Comparison of ENCODE assay signal across 8 cellular contexts in genomic region chr4:102826890-102827673, GRCh38.
DNase-seq lines count a peak whose midpoint lies in the region; ATAC-seq and TF ChIP-seq lines count a peak whose summit lies in the region.

Gene UBE2D3 (minus strand): TSS chr4:102827551. CDS start chr4:102826508, 1,043 bp downstream.

- H3K4me3 ChIP-seq in choroid plexus epithelial cell (ENCODE audit: low read depth, low read length), result peak within 1 kb of the TSS; percentile 90

- DNase-seq in AML-193 (lab: John Stamatoyannopoulos, UW) (peak; percentile 88 to 92), NCI-H510A (lab: John Stamatoyannopoulos, UW) (peak; percentile 77), choroid plexus epithelial cell (ENCODE audit: low read depth) (peak; percentile 99)
- DNase-seq in activated CD4-positive, alpha-beta T cell treated with anti-CD3 and anti-CD28 coated beads for 24 hours (ENCODE audit: low read depth in 2 of 2), result peak; percentile 88 to 94
- peak; percentile 93 for DNase-seq in stimulated activated CD4-positive, alpha-beta T cell treated with anti-CD3 and anti-CD28 coated beads, Interleukin-1b, Interleukin-23, amount 100 ng/mL, for 4 hours (ENCODE audit: low read depth in 2 of 2)

- ATAC-seq in GM19035 (IDR thresholded peaks at IDR 0.05; ENCODE audit: unreplicated experiment), result peak; percentile 33
- ATAC-seq in HG03378 (IDR thresholded peaks at IDR 0.05; ENCODE audit: unreplicated experiment), result peak; percentile 15

- H3K27me3 ChIP-seq in layer of hippocampus (ENCODE audit: control insufficient read depth, insufficient read depth, low read length), result no peaks in the 10 kb centered on the region

- peak; percentile 25 for TF ChIP-seq CTCF in choroid plexus epithelial cell (conservative IDR thresholded peaks at IDR 0.05; ENCODE audit: low read depth, low read length)

- H3K27ac ChIP-seq in layer of hippocampus (ENCODE audit: low read depth, low read length), result peak within 1 kb of the TSS; percentile 99

Comparison
In these comparisons a context has a peak if more than half of its experiments do, and no peak if none do; other contexts are left out.
1. Peak in every context shown above with its lines: DNase-seq, ATAC-seq, H3K4me3 ChIP-seq and H3K27ac ChIP-seq.